ENCODE assay signal across 33 cellular contexts in genomic region chr12:118986043-118986442, GRCh38. TPM values are rescaled to one million over a fixed set of nuclear protein-coding genes. Genes with fewer than 3 reads are reported as not detected.
A peak's percentile ranks its signal among the peaks of the same experiment; 100 is the strongest.
DNase-seq lines count a peak whose midpoint lies in the region; ATAC-seq and TF ChIP-seq lines count a peak whose summit lies in the region.
"Had no signal": no experiment of that assay in that cellular context is flagged by ENCODE, and none has a peak within 500 bp of the region (broad histone marks: within the 10 kb centered on the region; RNA-seq: fewer than 3 reads in every experiment).

No MANE protein-coding gene starts in this region.

- intact Hi-C loops in sciatic nerve (cut with DNase I): no loop called here

- no peaks in the 10 kb centered on the region for H3K27me3 ChIP-seq in WERI-Rb-1 (ENCODE audit: insufficient read depth, low read depth, severe bottlenecking)

- no peaks in the 10 kb centered on the region for H3K9me3 ChIP-seq in WERI-Rb-1 (ENCODE audit: severe bottlenecking)
- H3K9me3 ChIP-seq: colonic mucosa, neutrophil, Peyer's patch, right atrium auricular region, upper lobe of left lung had no signal

- peak overlapping the region; percentile 7; the same call in 1 of the 2 replicates for H3K4me3 ChIP-seq in WERI-Rb-1 (ENCODE audit: low read depth, low read length)
- H3K4me3 ChIP-seq: colonic mucosa, Peyer's patch, right atrium auricular region, smooth muscle cell, upper lobe of left lung had no signal

- TF ChIP-seq CTCF in WERI-Rb-1 (IDR thresholded peaks at IDR 0.05; ENCODE audit: low read depth, low read length): no peak

- H3K27ac ChIP-seq in WERI-Rb-1: peak overlapping the region; percentile 58
- H3K27ac ChIP-seq: colonic mucosa, neutrophil, Peyer's patch, right atrium auricular region, upper lobe of left lung, VCaP had no signal

- peak in 2 of 3 experiments; percentile 4 to 37 for DNase-seq in NCI-H1417 (lab: John Stamatoyannopoulos, UW)
- no peak for DNase-seq in NCI-H1417 treated with DMSO at 0.1 percent for 48 hours (lab: John Stamatoyannopoulos, UW)
- DNase-seq in NCI-H1105 treated with DMSO at 0.1 percent for 48 hours (lab: John Stamatoyannopoulos, UW): peak; percentile 57
- no peak for DNase-seq in WERI-Rb-1
- peak; percentile 21 for DNase-seq in islet precursor cell
- no peak for DNase-seq in SW480 (ENCODE audit: low spot score)
- DNase-seq in sciatic nerve (ENCODE audit: low spot score): no peak
- DNase-seq: activated CD4-positive, alpha-beta T cell treated with anti-CD3 and anti-CD28 coated beads, Interleukin-2, amount 10 ng/mL, durations not matched to agents 24 days and 14 days; activated CD8-positive, alpha-beta memory T cell treated with anti-CD3 and anti-CD28 coated beads for 24 hours; activated naive CD8-positive, alpha-beta T cell treated with anti-CD3 and anti-CD28 coated beads for 36 hours; activated T-cell treated with anti-CD3 and anti-CD28 coated beads for 4 hours; aorta; colonic mucosa; effector memory CD4-positive, alpha-beta T cell; GF-D8; kidney; left ventricle myocardium superior; NCI-H2029; Peyer's patch; posterior cingulate gyrus; SIG-M5; stimulated activated naive CD4-positive, alpha-beta T cell; T1000; upper lobe of left lung had no signal

- ATAC-seq in GM19452 (IDR thresholded peaks at IDR 0.05; ENCODE audit: unreplicated experiment): no peak
- ATAC-seq in sciatic nerve: no peak
- ATAC-seq: left ventricle myocardium superior had no signal

- peaks cover 72% of the 10 kb centered on the region for H3K36me3 ChIP-seq in WERI-Rb-1
- H3K36me3 ChIP-seq: colonic mucosa, neutrophil, Peyer's patch, right atrium auricular region, upper lobe of left lung had no signal

RNA-seq across cellular contexts. Expression of gene SRRM4, which starts 4.7 kb away (rescaled TPM):
- 0.04 TPM for total RNA-seq in sciatic nerve
- total RNA-seq: A172; activated CD4-positive, alpha-beta T cell treated with anti-CD3 and anti-CD28 coated beads, Interleukin-2, amount 10 ng/mL, durations not matched to agents 24 days and 14 days; activated naive CD8-positive, alpha-beta T cell treated with anti-CD3 and anti-CD28 coated beads for 36 hours; activated T-helper 2 cell treated with anti-CD3 and anti-CD28 coated beads, Interferon-gamma antibody, Interleukin-2, Interleukin-4, amounts not matched to agents 10 μg/mL and 5 μg/mL and 100 μg/mL, durations not matched to agents 14 hours and 24 hours and 36 hours; HT-29; myocyte; Peyer's patch had no signal

Comparison
In these comparisons a context has a peak if more than half of its experiments do, and no peak if none do; other contexts are left out.
1. DNase-seq: peak in NCI-H1417 (2 of 3), NCI-H1105 treated with DMSO at 0.1 percent for 48 hours (single experiment) and islet precursor cell (single experiment); none in NCI-H1417 treated with DMSO at 0.1 percent for 48 hours (single experiment), WERI-Rb-1 (single experiment), SW480 (single experiment) and sciatic nerve (single experiment).